ENCODE assay signal across 8 cellular contexts in genomic region chr2:105143467-105144127, GRCh38.
DNase-seq lines count a peak whose midpoint lies in the region; ATAC-seq and TF ChIP-seq lines count a peak whose summit lies in the region.

No MANE protein-coding gene starts in this region.

- no peaks in the 10 kb centered on the region for H3K36me3 Mint-ChIP-seq in CD8-positive, alpha-beta T cell
- no peaks in the 10 kb centered on the region for H3K36me3 Mint-ChIP-seq in activated CD4-positive, alpha-beta memory T cell treated with anti-CD3 and anti-CD28 coated beads, Interleukin-2, amount 10 ng/mL, durations not matched to agents 7 days and 5 days (ENCODE audit: low read depth)

- no peaks in the 10 kb centered on the region for H3K9me3 ChIP-seq in CD8-positive, alpha-beta T cell (ENCODE audit: low read length)

- TF ChIP-seq CTCF in CD8-positive, alpha-beta T cell (IDR thresholded peaks at IDR 0.05): no peak
- TF ChIP-seq CTCF in fibroblast of pulmonary artery (IDR thresholded peaks at IDR 0.05; ENCODE audit: low read length, missing control alignments): no peak

- peaks cover 8% of the 10 kb centered on the region for H3K4me1 ChIP-seq in CD8-positive, alpha-beta T cell (ENCODE audit: insufficient read depth, low read length)

- POLR2A ChIA-PET in CD8-positive, alpha-beta T cell (lab: Charles Lee): no interaction called here
- POLR2A ChIA-PET in activated CD4-positive, alpha-beta memory T cell treated with anti-CD3 and anti-CD28 coated beads, Interleukin-2, amount 10 ng/mL, durations not matched to agents 7 days and 5 days (lab: Charles Lee): no interaction called here

- peak overlapping the region; percentile 71 for H3K4me3 Mint-ChIP-seq in CD8-positive, alpha-beta T cell
- peak overlapping the region; percentile 73 for H3K4me3 Mint-ChIP-seq in activated CD4-positive, alpha-beta memory T cell treated with anti-CD3 and anti-CD28 coated beads, Interleukin-2, amount 10 ng/mL, durations not matched to agents 7 days and 5 days

- H3K36me3 ChIP-seq in CD8-positive, alpha-beta T cell (ENCODE audit: insufficient read depth, low read length): no peaks in the 10 kb centered on the region

- ATAC-seq in CD8-positive, alpha-beta T cell: peak; percentile 40
- ATAC-seq in HG02870 (IDR thresholded peaks at IDR 0.05; ENCODE audit: unreplicated experiment): peak; percentile 41
- no peak for ATAC-seq in GM21423 (IDR thresholded peaks at IDR 0.05; ENCODE audit: unreplicated experiment)
- no peak for ATAC-seq in GM21717 (IDR thresholded peaks at IDR 0.05; ENCODE audit: unreplicated experiment)

- no peak overlapping the region for H3K27ac ChIP-seq in CD8-positive, alpha-beta T cell (ENCODE audit: low read depth, low read length)

- no peaks in the 10 kb centered on the region for H3K9me3 Mint-ChIP-seq in CD8-positive, alpha-beta T cell
- H3K9me3 Mint-ChIP-seq in activated CD4-positive, alpha-beta memory T cell treated with anti-CD3 and anti-CD28 coated beads, Interleukin-2, amount 10 ng/mL, durations not matched to agents 7 days and 5 days: no peaks in the 10 kb centered on the region

- peaks cover 7% of the 10 kb centered on the region for H3K4me1 Mint-ChIP-seq in CD8-positive, alpha-beta T cell (ENCODE audit: low read depth)
- peaks cover 10% of the 10 kb centered on the region for H3K4me1 Mint-ChIP-seq in activated CD4-positive, alpha-beta memory T cell treated with anti-CD3 and anti-CD28 coated beads, Interleukin-2, amount 10 ng/mL, durations not matched to agents 7 days and 5 days

- no peak overlapping the region for H3K27ac Mint-ChIP-seq in CD8-positive, alpha-beta T cell
- H3K27ac Mint-ChIP-seq in activated CD4-positive, alpha-beta memory T cell treated with anti-CD3 and anti-CD28 coated beads, Interleukin-2, amount 10 ng/mL, durations not matched to agents 7 days and 5 days: no peak overlapping the region

- intact Hi-C loops in CD8-positive, alpha-beta T cell (cut with DNase I, micrococcal nuclease): no loop called here

- peak overlapping the region; percentile 41 for H3K4me3 ChIP-seq in CD8-positive, alpha-beta T cell (ENCODE audit: low read depth, low read length)
- H3K4me3 ChIP-seq in fibroblast of pulmonary artery (replicated peaks; ENCODE audit: low read depth, low read length): peak overlapping the region; percentile 27

- peaks cover 49% of the 10 kb centered on the region for H3K27me3 Mint-ChIP-seq in CD8-positive, alpha-beta T cell (ENCODE audit: low read depth)
- H3K27me3 Mint-ChIP-seq in activated CD4-positive, alpha-beta memory T cell treated with anti-CD3 and anti-CD28 coated beads, Interleukin-2, amount 10 ng/mL, durations not matched to agents 7 days and 5 days: peaks cover 45% of the 10 kb centered on the region

- CTCF ChIA-PET in CD8-positive, alpha-beta T cell (lab: Charles Lee): no interaction called here
- CTCF ChIA-PET in activated CD4-positive, alpha-beta memory T cell treated with anti-CD3 and anti-CD28 coated beads, Interleukin-2, amount 10 ng/mL, durations not matched to agents 7 days and 5 days (lab: Charles Lee): no interaction called here

- peak in 1 of 7 experiments; percentile 13 for DNase-seq in CD8-positive, alpha-beta T cell
- DNase-seq in activated CD4-positive, alpha-beta memory T cell treated with anti-CD3 and anti-CD28 coated beads, Interleukin-2, amount 10 ng/mL, durations not matched to agents 7 days and 5 days: peak; percentile 31
- DNase-seq in fibroblast of pulmonary artery (ENCODE audit: low read depth): no peak
- peak; percentile 14 for DNase-seq in pons (ENCODE audit: low spot score)
- DNase-seq in Kasumi-1 (lab: John Stamatoyannopoulos, UW): no peak

- peaks cover 4% of the 10 kb centered on the region for H3K27me3 ChIP-seq in CD8-positive, alpha-beta T cell (ENCODE audit: insufficient read depth, low read length)

Comparison
In these comparisons a context has a peak if more than half of its experiments do, and no peak if none do; other contexts are left out.
1. ATAC-seq: peak in CD8-positive, alpha-beta T cell (single experiment) and HG02870 (single experiment); none in GM21423 (single experiment) and GM21717 (single experiment).
2. DNase-seq: peak in activated CD4-positive, alpha-beta memory T cell treated with anti-CD3 and anti-CD28 coated beads, Interleukin-2, amount 10 ng/mL, durations not matched to agents 7 days and 5 days (single experiment) and pons (single experiment); none in fibroblast of pulmonary artery (single experiment) and Kasumi-1 (0 of 2).